1 cellular context compared by ENCODE assay signal in genomic region chr3:139353920-139354556, GRCh38.
A peak's percentile ranks its signal among the peaks of the same experiment; 100 is the strongest.
TF ChIP-seq lines count a peak whose summit lies in the region.

No MANE protein-coding gene starts in this region.

TF ChIP-seq in K562, 482 proteins besides CTCF, POLR2A, EP300 and RAD21 (continued from another document and continues in another):
- TF ChIP-seq, protein P1, sequence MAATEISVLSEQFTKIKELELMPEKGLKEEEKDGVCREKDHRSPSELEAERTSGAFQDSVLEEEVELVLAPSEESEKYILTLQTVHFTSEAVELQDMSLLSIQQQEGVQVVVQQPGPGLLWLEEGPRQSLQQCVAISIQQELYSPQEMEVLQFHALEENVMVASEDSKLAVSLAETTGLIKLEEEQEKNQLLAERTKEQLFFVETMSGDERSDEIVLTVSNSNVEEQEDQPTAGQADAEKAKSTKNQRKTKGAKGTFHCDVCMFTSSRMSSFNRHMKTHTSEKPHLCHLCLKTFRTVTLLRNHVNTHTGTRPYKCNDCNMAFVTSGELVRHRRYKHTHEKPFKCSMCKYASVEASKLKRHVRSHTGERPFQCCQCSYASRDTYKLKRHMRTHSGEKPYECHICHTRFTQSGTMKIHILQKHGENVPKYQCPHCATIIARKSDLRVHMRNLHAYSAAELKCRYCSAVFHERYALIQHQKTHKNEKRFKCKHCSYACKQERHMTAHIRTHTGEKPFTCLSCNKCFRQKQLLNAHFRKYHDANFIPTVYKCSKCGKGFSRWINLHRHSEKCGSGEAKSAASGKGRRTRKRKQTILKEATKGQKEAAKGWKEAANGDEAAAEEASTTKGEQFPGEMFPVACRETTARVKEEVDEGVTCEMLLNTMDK (IDR thresholded peaks at IDR 0.05; ENCODE audit: borderline replicate concordance, insufficient read depth, low read depth, low read length, poor library complexity, severe bottlenecking) = peak; percentile 54
- TF ChIP-seq FOXJ3 (CRISPR knock-in tag; IDR thresholded peaks at IDR 0.05) (no peak), XRCC3 (IDR thresholded peaks at IDR 0.05) (no peak), FOSL1 (tag; conservative IDR thresholded peaks at IDR 0.05) (peak; percentile 16; the same call in 1 of the 2 replicates), ZNF318 (IDR thresholded peaks at IDR 0.05; ENCODE audit: borderline replicate concordance in 1 of 2, low read depth in 1 of 2) (no peak), HOXB6 (CRISPR knock-in tag; IDR thresholded peaks at IDR 0.05; ENCODE audit: borderline replicate concordance) (no peak), ZNF785 (CRISPR knock-in tag; IDR thresholded peaks at IDR 0.05) (no peak), BMI1 (IDR thresholded peaks at IDR 0.05; ENCODE audit: low read length) (no peak), POLR2B (IDR thresholded peaks at IDR 0.05; ENCODE audit: low read depth, partially characterized antibody) (no peak), CHAMP1 (IDR thresholded peaks at IDR 0.05) (no peak), CREB1 (IDR thresholded peaks at IDR 0.05) (no peak), CREB1 (CRISPR knock-in tag; IDR thresholded peaks at IDR 0.05) (no peak), AFF1 (IDR thresholded peaks at IDR 0.05; ENCODE audit: low read depth in 1 of 2, partially characterized antibody in 2 of 2) (no peak), ATF7 (IDR thresholded peaks at IDR 0.05) (no peak), THRAP3 (IDR thresholded peaks at IDR 0.05; ENCODE audit: borderline replicate concordance) (no peak), L3MBTL2 (IDR thresholded peaks at IDR 0.05) (no peak), ATF1 (CRISPR knock-in tag; IDR thresholded peaks at IDR 0.05) (no peak), ATF1 (tag; IDR thresholded peaks at IDR 0.05) (no peak), CBX1 (IDR thresholded peaks at IDR 0.05; ENCODE audit: low read depth) (no peak), ZNF184 (CRISPR knock-in tag; IDR thresholded peaks at IDR 0.05) (no peak), NFATC3 (IDR thresholded peaks at IDR 0.05) (0 out of 2 replicates have a peak, but pooled peaks have one; percentile 29), ZNF639 (CRISPR knock-in tag; conservative IDR thresholded peaks at IDR 0.05 in 1 of 2, IDR thresholded peaks at IDR 0.05 in 1 of 2) (no peak), ATF2 (CRISPR knock-in tag; IDR thresholded peaks at IDR 0.05) (no peak), MECOM (CRISPR knock-in tag; IDR thresholded peaks at IDR 0.05) (no peak), BHLHE40 (IDR thresholded peaks at IDR 0.05; ENCODE audit: low read length) (no peak), NELFE (IDR thresholded peaks at IDR 0.05; ENCODE audit: insufficient read depth, insufficient read length) (no peak), PML (IDR thresholded peaks at IDR 0.05; ENCODE audit: low read length) (0 out of 2 replicates have a peak, but pooled peaks have one; percentile 19), MEF2D (tag; conservative IDR thresholded peaks at IDR 0.05; ENCODE audit: low read depth) (no peak), BCL6 (CRISPR knock-in tag; IDR thresholded peaks at IDR 0.05) (no peak), FOXK2 (conservative IDR thresholded peaks at IDR 0.05 in 1 of 2, IDR thresholded peaks at IDR 0.05 in 1 of 2; ENCODE audit: low read depth in 2 of 2) (no peak)
- TF ChIP-seq, protein P2, sequence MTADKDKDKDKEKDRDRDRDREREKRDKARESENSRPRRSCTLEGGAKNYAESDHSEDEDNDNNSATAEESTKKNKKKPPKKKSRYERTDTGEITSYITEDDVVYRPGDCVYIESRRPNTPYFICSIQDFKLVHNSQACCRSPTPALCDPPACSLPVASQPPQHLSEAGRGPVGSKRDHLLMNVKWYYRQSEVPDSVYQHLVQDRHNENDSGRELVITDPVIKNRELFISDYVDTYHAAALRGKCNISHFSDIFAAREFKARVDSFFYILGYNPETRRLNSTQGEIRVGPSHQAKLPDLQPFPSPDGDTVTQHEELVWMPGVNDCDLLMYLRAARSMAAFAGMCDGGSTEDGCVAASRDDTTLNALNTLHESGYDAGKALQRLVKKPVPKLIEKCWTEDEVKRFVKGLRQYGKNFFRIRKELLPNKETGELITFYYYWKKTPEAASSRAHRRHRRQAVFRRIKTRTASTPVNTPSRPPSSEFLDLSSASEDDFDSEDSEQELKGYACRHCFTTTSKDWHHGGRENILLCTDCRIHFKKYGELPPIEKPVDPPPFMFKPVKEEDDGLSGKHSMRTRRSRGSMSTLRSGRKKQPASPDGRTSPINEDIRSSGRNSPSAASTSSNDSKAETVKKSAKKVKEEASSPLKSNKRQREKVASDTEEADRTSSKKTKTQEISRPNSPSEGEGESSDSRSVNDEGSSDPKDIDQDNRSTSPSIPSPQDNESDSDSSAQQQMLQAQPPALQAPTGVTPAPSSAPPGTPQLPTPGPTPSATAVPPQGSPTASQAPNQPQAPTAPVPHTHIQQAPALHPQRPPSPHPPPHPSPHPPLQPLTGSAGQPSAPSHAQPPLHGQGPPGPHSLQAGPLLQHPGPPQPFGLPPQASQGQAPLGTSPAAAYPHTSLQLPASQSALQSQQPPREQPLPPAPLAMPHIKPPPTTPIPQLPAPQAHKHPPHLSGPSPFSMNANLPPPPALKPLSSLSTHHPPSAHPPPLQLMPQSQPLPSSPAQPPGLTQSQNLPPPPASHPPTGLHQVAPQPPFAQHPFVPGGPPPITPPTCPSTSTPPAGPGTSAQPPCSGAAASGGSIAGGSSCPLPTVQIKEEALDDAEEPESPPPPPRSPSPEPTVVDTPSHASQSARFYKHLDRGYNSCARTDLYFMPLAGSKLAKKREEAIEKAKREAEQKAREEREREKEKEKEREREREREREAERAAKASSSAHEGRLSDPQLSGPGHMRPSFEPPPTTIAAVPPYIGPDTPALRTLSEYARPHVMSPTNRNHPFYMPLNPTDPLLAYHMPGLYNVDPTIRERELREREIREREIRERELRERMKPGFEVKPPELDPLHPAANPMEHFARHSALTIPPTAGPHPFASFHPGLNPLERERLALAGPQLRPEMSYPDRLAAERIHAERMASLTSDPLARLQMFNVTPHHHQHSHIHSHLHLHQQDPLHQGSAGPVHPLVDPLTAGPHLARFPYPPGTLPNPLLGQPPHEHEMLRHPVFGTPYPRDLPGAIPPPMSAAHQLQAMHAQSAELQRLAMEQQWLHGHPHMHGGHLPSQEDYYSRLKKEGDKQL (CRISPR knock-in tag; IDR thresholded peaks at IDR 0.05; ENCODE audit: borderline replicate concordance) = no peak
